ENCODE assay signal across 15 cellular contexts in the genomic region with DNA sequence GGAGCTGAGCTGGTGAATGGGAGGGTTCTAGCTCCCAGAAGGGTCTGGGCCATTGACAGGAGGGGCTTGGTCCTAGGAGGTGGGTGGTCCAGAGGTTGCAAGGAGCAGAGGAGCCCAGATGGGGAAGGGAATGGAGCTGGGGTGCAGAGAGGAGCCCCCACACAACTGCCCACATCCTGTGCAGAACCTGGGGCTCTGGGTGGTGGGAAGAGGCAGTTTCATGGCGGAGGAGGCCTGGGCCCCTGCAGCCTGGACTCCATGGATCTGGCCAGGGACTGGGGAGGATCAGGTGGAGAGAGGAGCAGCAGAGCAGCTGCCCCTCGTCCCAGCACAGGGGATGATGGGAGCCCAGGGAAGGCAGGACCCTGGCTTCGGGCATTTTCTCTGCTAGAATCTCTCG. TPM values are rescaled to one million over a fixed set of nuclear protein-coding genes. Genes with fewer than 3 reads are reported as not detected.
DNase-seq lines count a peak whose midpoint lies in the region; ATAC-seq and TF ChIP-seq lines count a peak whose summit lies in the region.
"Had no signal": no experiment of that assay in that cellular context is flagged by ENCODE, and none has a peak within 500 bp of the region (broad histone marks: within the 10 kb centered on the region; RNA-seq: fewer than 3 reads in every experiment).

No MANE protein-coding gene starts in this region.

- POLR2A ChIA-PET in activated CD4-positive, alpha-beta memory T cell treated with anti-CD3 and anti-CD28 coated beads, Interleukin-2, amount 10 ng/mL, durations not matched to agents 7 days and 5 days (lab: Charles Lee) = interaction anchor here (0.9 to 3.5 kb wide), 4 partner anchors 10 to 129 kb away, joined by 3 to 22 read pairs (median 4); a partner anchor contains a TSS

- H3K4me3 Mint-ChIP-seq in activated naive CD4-positive, alpha-beta T cell treated with anti-CD3 and anti-CD28 coated beads, Interleukin-2, amount 50 U/mL, for 24 hours = peak overlapping the region; percentile 100
- no peak overlapping the region for H3K4me3 Mint-ChIP-seq in activated CD4-positive, alpha-beta memory T cell treated with anti-CD3 and anti-CD28 coated beads, Interleukin-2, amount 10 ng/mL, durations not matched to agents 7 days and 5 days
- peak overlapping the region; percentile 76 for H3K4me3 Mint-ChIP-seq in memory B cell
- no peak overlapping the region for H3K4me3 Mint-ChIP-seq in nephron progenitor cell

- no peak for TF ChIP-seq CTCF in nephron progenitor cell (IDR thresholded peaks at IDR 0.05)

- no peak for DNase-seq in activated naive CD4-positive, alpha-beta T cell (lab: John Stamatoyannopoulos, UW)
- DNase-seq in activated CD4-positive, alpha-beta memory T cell treated with anti-CD3 and anti-CD28 coated beads, Interleukin-2, amount 10 ng/mL, durations not matched to agents 7 days and 5 days = no peak
- no peak for DNase-seq in memory B cell (ENCODE audit: low spot score in 2 of 2)
- no peak for DNase-seq in ureter (ENCODE audit: low spot score)
- DNase-seq in nephron progenitor cell = no peak
- DNase-seq in NCI-H446 treated with DMSO at 0.1 percent for 48 hours (lab: John Stamatoyannopoulos, UW) = no peak
- DNase-seq: HCEC 1CT, mesenchymal stem cell, NCI-H187, NCI-H526 treated with DMSO at 0.1 percent for 48 hours, small intestine, substantia nigra, T-helper 9 cell had no signal

- ATAC-seq in memory B cell (ENCODE audit: low read depth) = no peak
- no peak for ATAC-seq in GM21786 (IDR thresholded peaks at IDR 0.05; ENCODE audit: unreplicated experiment)

- no peaks in the 10 kb centered on the region for H3K27me3 Mint-ChIP-seq in activated naive CD4-positive, alpha-beta T cell treated with anti-CD3 and anti-CD28 coated beads, Interleukin-2, amount 50 U/mL, for 24 hours
- H3K27me3 Mint-ChIP-seq in activated CD4-positive, alpha-beta memory T cell treated with anti-CD3 and anti-CD28 coated beads, Interleukin-2, amount 10 ng/mL, durations not matched to agents 7 days and 5 days = peaks cover 16% of the 10 kb centered on the region
- H3K27me3 Mint-ChIP-seq in memory B cell (peaks cover 3% of the 10 kb centered on the region), nephron progenitor cell (ENCODE audit: low read depth, poor library complexity) (peaks cover 63% of the 10 kb centered on the region)

- no peaks in the 10 kb centered on the region for H3K9me3 Mint-ChIP-seq in activated naive CD4-positive, alpha-beta T cell treated with anti-CD3 and anti-CD28 coated beads, Interleukin-2, amount 50 U/mL, for 24 hours
- no peaks in the 10 kb centered on the region for H3K9me3 Mint-ChIP-seq in activated CD4-positive, alpha-beta memory T cell treated with anti-CD3 and anti-CD28 coated beads, Interleukin-2, amount 10 ng/mL, durations not matched to agents 7 days and 5 days
- H3K9me3 Mint-ChIP-seq in memory B cell (no peaks in the 10 kb centered on the region), nephron progenitor cell (no peaks in the 10 kb centered on the region)

- peaks cover 6% of the 10 kb centered on the region for H3K36me3 Mint-ChIP-seq in activated naive CD4-positive, alpha-beta T cell treated with anti-CD3 and anti-CD28 coated beads, Interleukin-2, amount 50 U/mL, for 24 hours
- peaks cover 8% of the 10 kb centered on the region for H3K36me3 Mint-ChIP-seq in activated CD4-positive, alpha-beta memory T cell treated with anti-CD3 and anti-CD28 coated beads, Interleukin-2, amount 10 ng/mL, durations not matched to agents 7 days and 5 days (ENCODE audit: low read depth)
- H3K36me3 Mint-ChIP-seq in memory B cell (peaks cover 3% of the 10 kb centered on the region), nephron progenitor cell (ENCODE audit: low read depth) (no peaks in the 10 kb centered on the region)

- peak overlapping the region; percentile 98 for H3K27ac Mint-ChIP-seq in activated naive CD4-positive, alpha-beta T cell treated with anti-CD3 and anti-CD28 coated beads, Interleukin-2, amount 50 U/mL, for 24 hours
- H3K27ac Mint-ChIP-seq in activated CD4-positive, alpha-beta memory T cell treated with anti-CD3 and anti-CD28 coated beads, Interleukin-2, amount 10 ng/mL, durations not matched to agents 7 days and 5 days = peak overlapping the region; percentile 41
- peak overlapping the region; percentile 96 for H3K27ac Mint-ChIP-seq in memory B cell
- H3K27ac Mint-ChIP-seq in nephron progenitor cell = no peak overlapping the region

- H3K4me1 Mint-ChIP-seq in activated naive CD4-positive, alpha-beta T cell treated with anti-CD3 and anti-CD28 coated beads, Interleukin-2, amount 50 U/mL, for 24 hours = peaks cover 57% of the 10 kb centered on the region
- peaks cover 66% of the 10 kb centered on the region for H3K4me1 Mint-ChIP-seq in activated CD4-positive, alpha-beta memory T cell treated with anti-CD3 and anti-CD28 coated beads, Interleukin-2, amount 10 ng/mL, durations not matched to agents 7 days and 5 days
- H3K4me1 Mint-ChIP-seq in memory B cell (peaks cover 51% of the 10 kb centered on the region), nephron progenitor cell (peaks cover 20% of the 10 kb centered on the region)

- CTCF ChIA-PET in activated CD4-positive, alpha-beta memory T cell treated with anti-CD3 and anti-CD28 coated beads, Interleukin-2, amount 10 ng/mL, durations not matched to agents 7 days and 5 days (lab: Charles Lee) = interaction anchor here (0.8 to 1.4 kb wide), 6 partner anchors 9 to 100 kb away, joined by 3 to 6 read pairs (median 3); no protein-coding TSS in a partner anchor

RNA-seq across cellular contexts. Expression of a gene that starts 1.0 kb away (rescaled TPM):
- total RNA-seq in activated CD4-positive, alpha-beta memory T cell treated with anti-CD3 and anti-CD28 coated beads, Interleukin-2, amount 10 ng/mL, durations not matched to agents 7 days and 5 days = 10 to 100 TPM; 19.7 to 19.8 TPM
- total RNA-seq in ureter = 3.3 TPM

Comparison
In these comparisons a context has a peak if more than half of its experiments do, and no peak if none do; other contexts are left out.
1. H3K4me3 Mint-ChIP-seq: peak in activated naive CD4-positive, alpha-beta T cell treated with anti-CD3 and anti-CD28 coated beads, Interleukin-2, amount 50 U/mL, for 24 hours (single experiment) and memory B cell (single experiment); none in activated CD4-positive, alpha-beta memory T cell treated with anti-CD3 and anti-CD28 coated beads, Interleukin-2, amount 10 ng/mL, durations not matched to agents 7 days and 5 days (single experiment) and nephron progenitor cell (single experiment).